Comparison of ENCODE assay signal across 24 cellular contexts in genomic region chr10:128739937-128740336, GRCh38.
A peak's percentile ranks its signal among the peaks of the same experiment; 100 is the strongest.
DNase-seq lines count a peak whose midpoint lies in the region; ATAC-seq and TF ChIP-seq lines count a peak whose summit lies in the region.
"Had no signal": no experiment of that assay in that cellular context is flagged by ENCODE, and none has a peak within 500 bp of the region (broad histone marks: within the 10 kb centered on the region; RNA-seq: fewer than 3 reads in every experiment).

No MANE protein-coding gene starts in this region.

- H4K20me1 ChIP-seq in DND-41 (ENCODE audit: insufficient read depth, low read length) (no peaks in the 10 kb centered on the region), H9 (ENCODE audit: control insufficient read depth, insufficient read depth, insufficient read length) (no peaks in the 10 kb centered on the region)

- no peak overlapping the region for H2BK15ac ChIP-seq in H9 (ENCODE audit: low read depth, low read length)

- no peaks in the 10 kb centered on the region for H3K23me2 ChIP-seq in H9 (ENCODE audit: insufficient read length, low read depth, low read length, poor library complexity, severe bottlenecking)

- peaks cover 18% of the 10 kb centered on the region for H3K27me3 ChIP-seq in DND-41 (ENCODE audit: insufficient read depth, low read length, poor library complexity)
- H3K27me3 ChIP-seq in H9 (ENCODE audit: insufficient read depth, low read length): no peaks in the 10 kb centered on the region
- peaks cover 39% of the 10 kb centered on the region for H3K27me3 ChIP-seq in Panc1 (ENCODE audit: control insufficient read depth, insufficient read depth, low read length)
- H3K27me3 ChIP-seq in iPS DF 6.9 (ENCODE audit: control insufficient read depth, insufficient read depth, low read length): no peaks in the 10 kb centered on the region

- no peak overlapping the region for H3K27ac Mint-ChIP-seq in H9
- no peak overlapping the region for H3K27ac Mint-ChIP-seq in activated CD4-positive, alpha-beta T cell treated with anti-CD3 and anti-CD28 coated beads, Interleukin-2, amount 10 ng/mL, durations not matched to agents 7 days and 5 days

- H2AFZ ChIP-seq in DND-41 (ENCODE audit: low read depth, low read length) (no peak overlapping the region), H9 (ENCODE audit: low read length) (no peak overlapping the region)

- no peak overlapping the region for H2BK5ac ChIP-seq in H9 (ENCODE audit: insufficient read length, low read length)

- intact Hi-C loops in Panc1 (cut with micrococcal nuclease; ENCODE audit: unreplicated experiment): no loop called here

- no peak overlapping the region for H3K23ac ChIP-seq in H9 (ENCODE audit: insufficient read length, low read depth, low read length)

- H2AK5ac ChIP-seq in H9 (ENCODE audit: insufficient read length, low read length): no peak overlapping the region

- BruUV-seq in Panc1 (replicated peaks; lab: Mats Ljungman, UMichigan): no TSS peak

- CTCF ChIA-PET in Panc1 (lab: Charles Lee): no interaction called here
- CTCF ChIA-PET in activated CD4-positive, alpha-beta T cell treated with anti-CD3 and anti-CD28 coated beads, Interleukin-2, amount 10 ng/mL, durations not matched to agents 7 days and 5 days (lab: Charles Lee): no interaction called here

- in situ Hi-C loops in Panc1 (cut with HindIII; ENCODE audit: low pct_unique_long_range_greater_than_20kb, low sequenced_read_pairs): no loop called here

- H4K5ac ChIP-seq in H9 (ENCODE audit: insufficient read length, low read depth, low read length): no peak overlapping the region

- H3K4me1 ChIP-seq in DND-41 (ENCODE audit: insufficient read depth, low read length) (no peaks in the 10 kb centered on the region), H9 (ENCODE audit: insufficient read depth, low read length) (peaks cover 3% of the 10 kb centered on the region; the same call in 1 of the 2 replicates), Panc1 (ENCODE audit: control insufficient read depth, insufficient read depth, low read length) (no peaks in the 10 kb centered on the region), iPS DF 6.9 (ENCODE audit: control insufficient read depth, insufficient read depth, low read length) (no peaks in the 10 kb centered on the region)
- H3K4me1 ChIP-seq: adrenal gland, psoas muscle had no signal

- H3K4ac ChIP-seq in H9 (ENCODE audit: low read depth, low read length): no peak overlapping the region

- H3K9me3 Mint-ChIP-seq in H9: no peaks in the 10 kb centered on the region
- H3K9me3 Mint-ChIP-seq in activated CD4-positive, alpha-beta T cell treated with anti-CD3 and anti-CD28 coated beads, Interleukin-2, amount 10 ng/mL, durations not matched to agents 7 days and 5 days: no peaks in the 10 kb centered on the region
- H3K9me3 Mint-ChIP-seq: brain had no signal

- POLR2A ChIA-PET in Panc1 (lab: Charles Lee): no interaction called here
- POLR2A ChIA-PET in activated CD4-positive, alpha-beta T cell treated with anti-CD3 and anti-CD28 coated beads, Interleukin-2, amount 10 ng/mL, durations not matched to agents 7 days and 5 days (lab: Charles Lee): no interaction called here

- no peak for DNase-seq in DND-41
- DNase-seq in H9: peak; percentile 64
- DNase-seq in Panc1 (ENCODE audit: low read depth, low spot score): no peak
- peak; percentile 33 for DNase-seq in iPS DF 6.9 (ENCODE audit: low read depth, low spot score)
- no peak for DNase-seq in globus pallidus (ENCODE audit: low spot score)
- DNase-seq in NCI-H524 treated with DMSO at 0.1 percent for 48 hours (lab: John Stamatoyannopoulos, UW): no peak
- no peak for DNase-seq in hepatic stellate cell (ENCODE audit: low spot score)
- no peak for DNase-seq in activated CD4-positive, alpha-beta T cell treated with anti-CD3 and anti-CD28 coated beads, Interleukin-2, amount 10 ng/mL, durations not matched to agents 7 days and 5 days
- DNase-seq: activated CD4-positive, alpha-beta T cell treated with anti-CD3 and anti-CD28 coated beads for 48 hours; activated naive CD4-positive, alpha-beta T cell; activated T-cell treated with anti-CD3 and anti-CD28 coated beads, Interleukin-2, amount 50 U/mL, for 48 hours; adrenal gland; effector CD4-positive, alpha-beta T cell; foreskin fibroblast; kidney glomerular epithelial cell; NCI-H1048; NCI-H2029 treated with DMSO at 0.1 percent for 48 hours; NCI-H226; NCI-H82; psoas muscle; stimulated activated CD8-positive, alpha-beta memory T cell treated with anti-CD3 and anti-CD28 coated beads, Interleukin-4, amount 100 ng/mL, for 48 hours; trophoblast cell had no signal

- H3K27ac ChIP-seq in DND-41 (ENCODE audit: low read length) (no peak overlapping the region), H9 (ENCODE audit: insufficient read length, low read depth, low read length) (no peak overlapping the region), Panc1 (ENCODE audit: low read length) (no peak overlapping the region), iPS DF 6.9 (ENCODE audit: low read length) (no peak overlapping the region)
- H3K27ac ChIP-seq: adrenal gland, neutrophil, psoas muscle had no signal

- H3K4me3 Mint-ChIP-seq in H9: no peak overlapping the region
- H3K4me3 Mint-ChIP-seq in activated CD4-positive, alpha-beta T cell treated with anti-CD3 and anti-CD28 coated beads, Interleukin-2, amount 10 ng/mL, durations not matched to agents 7 days and 5 days: no peak overlapping the region
- H3K4me3 Mint-ChIP-seq: brain had no signal

- no peak overlapping the region for H3K18ac ChIP-seq in H9 (ENCODE audit: insufficient read length, low read depth, low read length)

- no peak overlapping the region for H3K9ac ChIP-seq in DND-41 (ENCODE audit: low read depth, low read length)
- H3K9ac ChIP-seq in H9 (ENCODE audit: extremely low read depth, insufficient read length, low read length): no peak overlapping the region

- no peaks in the 10 kb centered on the region for H3K79me1 ChIP-seq in H9 (ENCODE audit: insufficient read depth, low read depth, low read length, poor library complexity, severe bottlenecking)

- H3K79me2 ChIP-seq in DND-41 (ENCODE audit: insufficient read depth, low read length) (no peaks in the 10 kb centered on the region), H9 (ENCODE audit: insufficient read depth, low read length) (no peaks in the 10 kb centered on the region)

- no peak overlapping the region for H3K56ac ChIP-seq in H9 (ENCODE audit: insufficient read length, low read depth, low read length)

- H3K36me3 ChIP-seq in DND-41 (ENCODE audit: insufficient read depth, low read length): no peaks in the 10 kb centered on the region
- no peaks in the 10 kb centered on the region for H3K36me3 ChIP-seq in Panc1 (ENCODE audit: control insufficient read depth, insufficient read depth, low read length)
- H3K36me3 ChIP-seq in iPS DF 6.9 (ENCODE audit: control insufficient read depth, insufficient read depth, low read length): no peaks in the 10 kb centered on the region
- H3K36me3 ChIP-seq: adrenal gland, neutrophil had no signal

- no peak overlapping the region for H4K91ac ChIP-seq in H9 (ENCODE audit: insufficient read length, low read depth, low read length)

- no peak overlapping the region for H2BK20ac ChIP-seq in H9 (ENCODE audit: low read depth, low read length, poor library complexity, severe bottlenecking)

- ATAC-seq in DND-41 (ENCODE audit: insufficient read depth, low read depth) (no peak), Panc1 (0 out of 2 replicates have a peak, but pooled peaks have one; percentile 30)
- ATAC-seq: psoas muscle had no signal

- no peak overlapping the region for H4K8ac ChIP-seq in H9 (replicated peaks; ENCODE audit: insufficient read length, low read depth, low read length)

- no peak overlapping the region for H3K14ac ChIP-seq in H9 (ENCODE audit: insufficient read depth, low read length)

- no peaks in the 10 kb centered on the region for H3K36me3 Mint-ChIP-seq in H9 (ENCODE audit: insufficient read depth in 1 of 3, low read depth in 3 of 3)
- no peaks in the 10 kb centered on the region for H3K36me3 Mint-ChIP-seq in activated CD4-positive, alpha-beta T cell treated with anti-CD3 and anti-CD28 coated beads, Interleukin-2, amount 10 ng/mL, durations not matched to agents 7 days and 5 days (ENCODE audit: low read depth)
- H3K36me3 Mint-ChIP-seq: brain had no signal

- no peak overlapping the region for H3K4me3 ChIP-seq in DND-41 (ENCODE audit: low read depth in 1 of 2, low read length in 2 of 2)
- H3K4me3 ChIP-seq in Panc1 (ENCODE audit: low read depth in 2 of 2, low read length in 2 of 2): no peak overlapping the region
- H3K4me3 ChIP-seq in iPS DF 6.9 (ENCODE audit: low read length): no peak overlapping the region
- H3K4me3 ChIP-seq: adrenal gland, psoas muscle had no signal

- H3K4me1 Mint-ChIP-seq in H9: peaks cover 22 to 34% of the 10 kb centered on the region in 2 experiments
- no peaks in the 10 kb centered on the region for H3K4me1 Mint-ChIP-seq in activated CD4-positive, alpha-beta T cell treated with anti-CD3 and anti-CD28 coated beads, Interleukin-2, amount 10 ng/mL, durations not matched to agents 7 days and 5 days

- no peak overlapping the region for H3T11ph ChIP-seq in H9 (ENCODE audit: low read length)

- H2BK120ac ChIP-seq in H9 (ENCODE audit: low read depth, low read length, poor library complexity, severe bottlenecking): no peak overlapping the region

- H2BK12ac ChIP-seq in H9 (ENCODE audit: insufficient read length, low read depth, low read length): no peak overlapping the region

- H3K4me2 ChIP-seq in DND-41 (ENCODE audit: insufficient read depth, low read length) (no peak overlapping the region), H9 (ENCODE audit: insufficient read depth, insufficient read length, low read length) (no peak overlapping the region)

- H3K27me3 Mint-ChIP-seq in H9 (ENCODE audit: low read depth): no peaks in the 10 kb centered on the region
- no peaks in the 10 kb centered on the region for H3K27me3 Mint-ChIP-seq in activated CD4-positive, alpha-beta T cell treated with anti-CD3 and anti-CD28 coated beads, Interleukin-2, amount 10 ng/mL, durations not matched to agents 7 days and 5 days

- H3K9me3 ChIP-seq in DND-41 (ENCODE audit: insufficient read depth, low read length, severe bottlenecking): no peaks in the 10 kb centered on the region
- H3K9me3 ChIP-seq in H9 (ENCODE audit: control insufficient read depth, low read depth, low read length): no peaks in the 10 kb centered on the region
- H3K9me3 ChIP-seq in Panc1 (ENCODE audit: control insufficient read depth, insufficient read depth, low read depth, low read length): no peaks in the 10 kb centered on the region
- H3K9me3 ChIP-seq in iPS DF 6.9 (ENCODE audit: control insufficient read depth, insufficient read depth, low read length): no peaks in the 10 kb centered on the region
- H3K9me3 ChIP-seq: adrenal gland, neutrophil, psoas muscle had no signal

- peak; percentile 23 for TF ChIP-seq CTCF in DND-41 (IDR thresholded peaks at IDR 0.05; ENCODE audit: borderline replicate concordance, extremely low read depth, low read length, poor library complexity, severe bottlenecking)
- peak; percentile 66 for TF ChIP-seq CTCF in H9 (conservative IDR thresholded peaks at IDR 0.05)
- no peak; the same call in 1 of the 2 replicates for TF ChIP-seq CTCF in Panc1 (IDR thresholded peaks at IDR 0.05)

- no CpG with 5 or more reads among the region's 9 CpGs for WGBS in H9 (ENCODE audit: extremely low coverage, insufficient read length, low lambda C conversion rate)
- no CpG with 5 or more reads among the region's 9 CpGs for WGBS in iPS DF 6.9 (ENCODE audit: insufficient coverage, insufficient read length)

Comparison
In these comparisons a context has a peak if more than half of its experiments do, and no peak if none do; other contexts are left out.
1. DNase-seq: peak in H9 (single experiment) and iPS DF 6.9 (single experiment); none in DND-41 (single experiment), Panc1 (single experiment), globus pallidus (single experiment), NCI-H524 treated with DMSO at 0.1 percent for 48 hours (single experiment), hepatic stellate cell (single experiment) and activated CD4-positive, alpha-beta T cell treated with anti-CD3 and anti-CD28 coated beads, Interleukin-2, amount 10 ng/mL, durations not matched to agents 7 days and 5 days (single experiment).